In genomic region chr5:74772359-74772758, GRCh38 we compare ENCODE assay signal across 1 cellular context.
TF ChIP-seq lines count a peak whose summit lies in the region.

No MANE protein-coding gene starts in this region.

TF ChIP-seq in WTC11, 78 proteins besides CTCF, POLR2A, EP300 and RAD21 (continued from another document):
- TF ChIP-seq ZNF317 (CRISPR knock-in tag; IDR thresholded peaks at IDR 0.05; ENCODE audit: borderline replicate concordance, low read depth) (no peak), JAZF1 (CRISPR knock-in tag; IDR thresholded peaks at IDR 0.05) (no peak), FOXP4 (CRISPR knock-in tag; IDR thresholded peaks at IDR 0.05) (no peak)
